ENCODE assay signal across 14 cellular contexts in the genomic region with DNA sequence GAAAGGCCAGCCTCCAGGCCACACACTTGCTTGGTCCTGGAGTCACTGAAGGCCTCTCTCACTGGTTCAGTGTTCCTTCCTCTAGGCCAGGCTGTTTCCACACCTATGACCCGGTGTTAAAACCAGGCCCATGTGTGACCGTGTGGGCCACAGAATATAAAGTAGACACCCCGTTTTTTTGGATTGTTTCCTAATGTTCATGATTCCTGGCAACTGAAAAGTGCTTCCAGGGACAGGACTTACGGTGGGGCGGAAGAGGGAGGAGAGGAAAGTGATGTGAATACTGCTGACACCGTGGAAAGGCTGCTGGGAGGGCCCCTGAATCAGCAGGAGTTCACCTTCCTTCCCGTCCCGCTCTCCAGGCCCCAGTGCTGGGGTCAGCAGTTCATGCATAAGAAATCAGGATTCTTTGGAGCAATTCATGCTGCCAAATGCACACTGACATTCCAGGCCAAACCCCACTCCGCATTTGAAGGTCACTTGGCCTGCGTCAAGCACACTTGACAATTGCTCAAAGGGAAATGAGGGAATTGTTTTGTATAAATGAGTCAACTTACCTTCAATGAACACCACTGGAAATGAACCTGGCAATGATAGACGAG.
A peak's percentile ranks its signal among the peaks of the same experiment; 100 is the strongest.
DNase-seq lines count a peak whose midpoint lies in the region; ATAC-seq and TF ChIP-seq lines count a peak whose summit lies in the region.
"Had no signal": no experiment of that assay in that cellular context is flagged by ENCODE, and none has a peak within 500 bp of the region (broad histone marks: within the 10 kb centered on the region; RNA-seq: fewer than 3 reads in every experiment).

No MANE protein-coding gene starts in this region.

- no peaks in the 10 kb centered on the region for H3K4me1 Mint-ChIP-seq in activated naive CD8-positive, alpha-beta T cell treated with anti-CD3 and anti-CD28 coated beads, Interleukin-2, amount 50 U/mL, for 24 hours
- H3K4me1 Mint-ChIP-seq: naive thymus-derived CD4-positive, alpha-beta T cell had no signal

- TF ChIP-seq CTCF in cardiac muscle cell (IDR thresholded peaks at IDR 0.05; ENCODE audit: low read depth, low read length) = no peak
- no peak for TF ChIP-seq CTCF in lung (IDR thresholded peaks at IDR 0.05; ENCODE audit: control extremely low read depth, extremely low read depth)

- H3K4me1 ChIP-seq in NT2/D1 (ENCODE audit: insufficient read depth, insufficient read length) = peaks cover 8% of the 10 kb centered on the region
- peaks cover 22% of the 10 kb centered on the region for H3K4me1 ChIP-seq in cardiac muscle cell (ENCODE audit: low read depth)
- peaks cover 0 to 8% of the 10 kb centered on the region in 2 donors for H3K4me1 ChIP-seq in lung (ENCODE audit: control insufficient read depth in 2 of 2, insufficient read depth in 2 of 2, low read length in 2 of 2)
- peaks cover 0 to 8% (median 5%) of the 10 kb centered on the region in 3 donors for H3K4me1 ChIP-seq in skeletal muscle tissue (ENCODE audit: control insufficient read depth in 3 of 3, insufficient read depth in 3 of 3, low read length in 3 of 3)
- H3K4me1 ChIP-seq: SJSA1 had no signal

- H3K27me3 ChIP-seq in NT2/D1 (ENCODE audit: insufficient read depth, insufficient read length) = no peaks in the 10 kb centered on the region
- H3K27me3 ChIP-seq in cardiac muscle cell = no peaks in the 10 kb centered on the region
- H3K27me3 ChIP-seq in lung (ENCODE audit: control insufficient read depth, insufficient read depth) = no peaks in the 10 kb centered on the region
- H3K27me3 ChIP-seq in skeletal muscle tissue (ENCODE audit: control insufficient read depth in 3 of 3, insufficient read depth in 3 of 3, low read length in 3 of 3) = no peaks in the 10 kb centered on the region
- H3K27me3 ChIP-seq: SJSA1 had no signal

- WGBS in lung, 2 donors = 59 to 75% methylated on average over 11 of the region's 11 CpGs

- H3K9ac ChIP-seq in NT2/D1 (ENCODE audit: insufficient read length, low read depth) (no peak overlapping the region), skeletal muscle tissue (ENCODE audit: low read depth in 1 of 3, low read length in 3 of 3) (no peak overlapping the region)

- H3K36me3 Mint-ChIP-seq in activated naive CD8-positive, alpha-beta T cell treated with anti-CD3 and anti-CD28 coated beads, Interleukin-2, amount 50 U/mL, for 24 hours (ENCODE audit: low read depth) = no peaks in the 10 kb centered on the region
- H3K36me3 Mint-ChIP-seq: activated CD4-positive, alpha-beta memory T cell treated with anti-CD3 and anti-CD28 coated beads for 36 hours; naive thymus-derived CD4-positive, alpha-beta T cell had no signal

- no peaks in the 10 kb centered on the region for H3K9me3 Mint-ChIP-seq in activated naive CD8-positive, alpha-beta T cell treated with anti-CD3 and anti-CD28 coated beads, Interleukin-2, amount 50 U/mL, for 24 hours
- H3K9me3 Mint-ChIP-seq: activated CD4-positive, alpha-beta memory T cell treated with anti-CD3 and anti-CD28 coated beads for 36 hours had no signal

- H3K27ac ChIP-seq in cardiac muscle cell (peak overlapping the region; percentile 54), lung (ENCODE audit: low read depth in 1 of 2, low read length in 1 of 2) (peak overlapping the region; percentile 1 to 29), skeletal muscle tissue (ENCODE audit: low read depth, low read length) (peak overlapping the region; percentile 43)
- H3K27ac ChIP-seq: SJSA1 had no signal

- DNase-seq in NT2/D1 (ENCODE audit: low read depth, low spot score) (peak; percentile 22), cardiac muscle cell (ENCODE audit: low read depth in 1 of 2, low spot score in 1 of 2) (peak in 1 of 2 donors; percentile 47), lung (ENCODE audit: low spot score) (peak; percentile 77)
- DNase-seq in activated CD4-positive, alpha-beta T cell treated with anti-CD3 and anti-CD28 coated beads, Interleukin-2, amount 50 U/mL, for 48 hours = no peak
- no peak for DNase-seq in stimulated activated CD4-positive, alpha-beta T cell treated with anti-CD3 and anti-CD28 coated beads, Interleukin-15, amount 100 ng/mL, for 24 hours
- DNase-seq in activated naive CD8-positive, alpha-beta T cell treated with anti-CD3 and anti-CD28 coated beads, Interleukin-2, amount 50 U/mL, for 24 hours = no peak
- DNase-seq: activated CD4-positive, alpha-beta memory T cell treated with anti-CD3 and anti-CD28 coated beads for 36 hours; GOT3; naive thymus-derived CD4-positive, alpha-beta T cell; stimulated activated naive CD8-positive, alpha-beta T cell treated with anti-CD3 and anti-CD28 coated beads, Interleukin-15, Interleukin-2, amounts not matched to agents 100 U/mL and 50 U/mL, for 24 hours had no signal

- H3K9me3 ChIP-seq in NT2/D1 (ENCODE audit: insufficient read depth, low read length) = no peaks in the 10 kb centered on the region
- H3K9me3 ChIP-seq in cardiac muscle cell (ENCODE audit: low read depth) = no peaks in the 10 kb centered on the region
- no peaks in the 10 kb centered on the region for H3K9me3 ChIP-seq in lung (ENCODE audit: control insufficient read depth in 2 of 2, insufficient read depth in 1 of 2, low read length in 1 of 2)
- no peaks in the 10 kb centered on the region for H3K9me3 ChIP-seq in skeletal muscle tissue (ENCODE audit: control insufficient read depth in 3 of 3, low read length in 3 of 3)
- H3K9me3 ChIP-seq: SJSA1 had no signal

- H3K4me3 ChIP-seq in NT2/D1 (ENCODE audit: insufficient read length, low read depth) = no peak overlapping the region
- H3K4me3 ChIP-seq in cardiac muscle cell = no peak overlapping the region
- no peak overlapping the region for H3K4me3 ChIP-seq in lung
- no peak overlapping the region for H3K4me3 ChIP-seq in skeletal muscle tissue (ENCODE audit: low read length in 3 of 3)
- H3K4me3 ChIP-seq: SJSA1, skin epidermis had no signal

- no peak overlapping the region for H3K27ac Mint-ChIP-seq in activated naive CD8-positive, alpha-beta T cell treated with anti-CD3 and anti-CD28 coated beads, Interleukin-2, amount 50 U/mL, for 24 hours
- H3K27ac Mint-ChIP-seq: activated CD4-positive, alpha-beta memory T cell treated with anti-CD3 and anti-CD28 coated beads for 36 hours; naive thymus-derived CD4-positive, alpha-beta T cell had no signal

- peaks cover 10% of the 10 kb centered on the region for H3K27me3 Mint-ChIP-seq in activated naive CD8-positive, alpha-beta T cell treated with anti-CD3 and anti-CD28 coated beads, Interleukin-2, amount 50 U/mL, for 24 hours

- H3K36me3 ChIP-seq in NT2/D1 (ENCODE audit: insufficient read depth, insufficient read length, low read length) (no peaks in the 10 kb centered on the region), cardiac muscle cell (no peaks in the 10 kb centered on the region), lung (ENCODE audit: control insufficient read depth in 2 of 2, insufficient read depth in 2 of 2, low read length in 2 of 2) (no peaks in the 10 kb centered on the region), skeletal muscle tissue (ENCODE audit: control insufficient read depth in 3 of 3, insufficient read depth in 3 of 3, low read length in 3 of 3) (no peaks in the 10 kb centered on the region)
- H3K36me3 ChIP-seq: SJSA1 had no signal

- no peak overlapping the region for H3K4me3 Mint-ChIP-seq in activated naive CD8-positive, alpha-beta T cell treated with anti-CD3 and anti-CD28 coated beads, Interleukin-2, amount 50 U/mL, for 24 hours
- H3K4me3 Mint-ChIP-seq: activated CD4-positive, alpha-beta memory T cell treated with anti-CD3 and anti-CD28 coated beads for 36 hours; naive thymus-derived CD4-positive, alpha-beta T cell had no signal

- ATAC-seq in lung (ENCODE audit: insufficient read depth, low FRiP score) = peak; percentile 78
- ATAC-seq in GM19395 (IDR thresholded peaks at IDR 0.05; ENCODE audit: unreplicated experiment) = no peak
- no peak for ATAC-seq in activated naive CD8-positive, alpha-beta T cell treated with anti-CD3 and anti-CD28 coated beads, Interleukin-2, amount 50 U/mL, for 24 hours
- ATAC-seq: naive thymus-derived CD4-positive, alpha-beta T cell; stimulated activated naive CD8-positive, alpha-beta T cell treated with anti-CD3 and anti-CD28 coated beads, Interleukin-15, Interleukin-2, amounts not matched to agents 100 U/mL and 50 U/mL, for 24 hours had no signal

Comparison
In these comparisons a context has a peak if more than half of its experiments do, and no peak if none do; other contexts are left out.
1. DNase-seq: peak in NT2/D1 (single experiment) and lung (single experiment); none in activated CD4-positive, alpha-beta T cell treated with anti-CD3 and anti-CD28 coated beads, Interleukin-2, amount 50 U/mL, for 48 hours (0 of 2), stimulated activated CD4-positive, alpha-beta T cell treated with anti-CD3 and anti-CD28 coated beads, Interleukin-15, amount 100 ng/mL, for 24 hours (single experiment) and activated naive CD8-positive, alpha-beta T cell treated with anti-CD3 and anti-CD28 coated beads, Interleukin-2, amount 50 U/mL, for 24 hours (single experiment).
2. Peak in every context shown above with its lines, with median percentiles within 50 percentile points of each other: H3K27ac ChIP-seq.